ENCODE assay signal across 9 cellular contexts in the genomic region with DNA sequence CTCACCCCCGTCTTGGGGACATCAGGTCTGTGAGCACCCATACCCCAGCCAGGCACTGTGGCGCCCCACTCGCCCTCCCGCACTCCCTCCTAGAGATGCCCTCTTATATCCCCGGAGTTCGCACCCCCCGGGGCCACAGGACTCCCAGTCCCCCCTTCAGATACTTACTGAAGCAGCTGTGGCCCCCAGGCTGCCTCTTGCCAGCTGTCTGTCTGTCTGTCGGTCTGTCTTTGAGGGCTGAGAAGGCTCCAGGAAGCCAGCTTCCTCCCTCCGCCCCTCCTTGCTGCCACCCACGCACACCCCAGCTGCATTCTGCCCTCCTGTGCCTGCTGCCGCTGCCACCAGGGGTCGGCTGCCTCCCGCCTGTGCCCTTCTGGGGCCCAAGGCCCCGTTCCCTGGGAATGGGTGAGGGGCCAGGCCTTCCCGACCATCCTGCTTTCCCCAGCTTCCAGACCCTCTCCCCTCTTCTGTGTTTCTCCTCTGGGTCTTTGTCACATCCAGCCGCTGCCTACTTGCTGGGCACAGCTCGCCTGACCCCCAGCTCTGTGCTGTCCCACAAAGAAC. TPM values are rescaled to one million over a fixed set of nuclear protein-coding genes. Genes with fewer than 3 reads are reported as not detected.
A peak's percentile ranks its signal among the peaks of the same experiment; 100 is the strongest.
DNase-seq lines count a peak whose midpoint lies in the region; ATAC-seq and TF ChIP-seq lines count a peak whose summit lies in the region.
"Had no signal": no experiment of that assay in that cellular context is flagged by ENCODE, and none has a peak within 500 bp of the region (broad histone marks: within the 10 kb centered on the region; RNA-seq: fewer than 3 reads in every experiment).

Gene PTPN7 (minus strand): TSS at position 226 of the 564 bp plus-strand sequence. CDS start 1,200 bp downstream, outside the sequence.

- H3K27ac ChIP-seq in CD4-positive, CD25-positive, alpha-beta regulatory T cell (ENCODE audit: insufficient read depth, low read length, poor library complexity, severe bottlenecking): peak within 1 kb of the TSS; percentile 93
- H3K27ac ChIP-seq in OCI-LY1 (ENCODE audit: low read depth, low read length, poor library complexity, severe bottlenecking) (peak within 1 kb of the TSS; percentile 95), mesenchymal stem cell (ENCODE audit: low read length, poor library complexity, severe bottlenecking) (no peak within 1 kb of the TSS), foreskin keratinocyte (no peak within 1 kb of the TSS)

- H3K36me3 ChIP-seq in CD4-positive, CD25-positive, alpha-beta regulatory T cell (ENCODE audit: control insufficient read depth, insufficient read depth, low read length): peaks cover 17% of the 10 kb centered on the region
- H3K36me3 ChIP-seq in OCI-LY1 (ENCODE audit: insufficient read depth, low read length) (peaks cover 30% of the 10 kb centered on the region; the same call in 1 of the 2 replicates), mesenchymal stem cell (ENCODE audit: control insufficient read depth in 1 of 2, insufficient read depth in 2 of 2, low read depth in 1 of 2, low read length in 2 of 2) (no peaks in the 10 kb centered on the region)

- H2BK5ac ChIP-seq in mesenchymal stem cell (ENCODE audit: low read depth, low read length, poor library complexity, severe bottlenecking): no peak within 1 kb of the TSS

- peak; percentile 62 to 87 (median 77) for DNase-seq in CD4-positive, CD25-positive, alpha-beta regulatory T cell
- DNase-seq in activated T-helper 1 cell treated with Interleukin-2 at 50 U/mL for 16 hours (ENCODE audit: low read depth) (peak; percentile 66), mesenchymal stem cell (no peak), foreskin keratinocyte (no peak), NCI-H82 treated with DMSO at 0.1 percent for 48 hours (lab: John Stamatoyannopoulos, UW; ENCODE audit: unreplicated experiment) (no peak)
- DNase-seq in stimulated activated naive CD4-positive, alpha-beta T cell treated with Interleukin-2 at 50 U/mL for 16 hours (lab: John Stamatoyannopoulos, UW): peak; percentile 89

- no peaks in the 10 kb centered on the region for H3K9me2 ChIP-seq in OCI-LY1 (ENCODE audit: low read depth, low read length)

- H3K4me1 ChIP-seq in CD4-positive, CD25-positive, alpha-beta regulatory T cell (ENCODE audit: control insufficient read depth, insufficient read depth, low read length, poor library complexity, severe bottlenecking): peaks cover 100% of the 10 kb centered on the region
- H3K4me1 ChIP-seq in OCI-LY1 (ENCODE audit: insufficient read depth, low read length, severe bottlenecking) (peaks cover 65% of the 10 kb centered on the region), mesenchymal stem cell (ENCODE audit: control insufficient read depth, insufficient read depth, low read depth, low read length) (peaks cover 8% of the 10 kb centered on the region), foreskin keratinocyte (no peaks in the 10 kb centered on the region)

- H3K4ac ChIP-seq in mesenchymal stem cell (ENCODE audit: low read depth in 1 of 2, low read length in 2 of 2): no peak within 1 kb of the TSS

- H2AK5ac ChIP-seq in mesenchymal stem cell (ENCODE audit: low read length, severe bottlenecking): no peak within 1 kb of the TSS

- H3K18ac ChIP-seq in mesenchymal stem cell (ENCODE audit: low read depth in 1 of 2, low read length in 2 of 2): peak within 1 kb of the TSS in 1 of 2 experiments; percentile 23

- WGBS in mesenchymal stem cell: 94% methylated on average over 17 of the region's 17 CpGs

- H2BK120ac ChIP-seq in mesenchymal stem cell (ENCODE audit: low read depth, low read length): no peak within 1 kb of the TSS

- H3K36me3 Mint-ChIP-seq in CD4-positive, CD25-positive, alpha-beta regulatory T cell: peaks cover 9% of the 10 kb centered on the region

- H3K9me3 ChIP-seq in CD4-positive, CD25-positive, alpha-beta regulatory T cell (ENCODE audit: control insufficient read depth in 2 of 2, low read length in 2 of 2): no peaks in the 10 kb centered on the region
- no peaks in the 10 kb centered on the region for H3K9me3 ChIP-seq in OCI-LY1 (ENCODE audit: low read length)
- H3K9me3 ChIP-seq in mesenchymal stem cell (ENCODE audit: control insufficient read depth, low read length): no peaks in the 10 kb centered on the region

- no peaks in the 10 kb centered on the region for H3K9me3 Mint-ChIP-seq in CD4-positive, CD25-positive, alpha-beta regulatory T cell

- ATAC-seq in CD4-positive, CD25-positive, alpha-beta regulatory T cell (ENCODE audit: low read depth in 2 of 2): peak; percentile 68 to 73
- peak; percentile 47 for ATAC-seq in GM21528 (IDR thresholded peaks at IDR 0.05; ENCODE audit: low FRiP score, unreplicated experiment)
- ATAC-seq in foreskin keratinocyte: no peak

- H3K4me2 ChIP-seq in OCI-LY1 (ENCODE audit: low read length) (peak within 1 kb of the TSS; percentile 93), mesenchymal stem cell (ENCODE audit: low read length, poor library complexity, severe bottlenecking) (no peak within 1 kb of the TSS)

- H3K4me1 Mint-ChIP-seq in CD4-positive, CD25-positive, alpha-beta regulatory T cell: peaks cover 7 to 98% (median 64%) of the 10 kb centered on the region in 4 donors

- H3K79me1 ChIP-seq in mesenchymal stem cell (replicated peaks; ENCODE audit: low read length, poor library complexity, severe bottlenecking): no peaks in the 10 kb centered on the region

- H3K9ac ChIP-seq in OCI-LY1 (ENCODE audit: low read length) (peak within 1 kb of the TSS; percentile 93), mesenchymal stem cell (ENCODE audit: low read length) (no peak within 1 kb of the TSS)

- H3K79me2 ChIP-seq in OCI-LY1 (ENCODE audit: insufficient read depth, low read length): no peaks in the 10 kb centered on the region

- H3K23ac ChIP-seq in mesenchymal stem cell (ENCODE audit: low read length in 2 of 2): no peak within 1 kb of the TSS

- H3K27me3 Mint-ChIP-seq in CD4-positive, CD25-positive, alpha-beta regulatory T cell: peaks cover 4% of the 10 kb centered on the region

- no peaks in the 10 kb centered on the region for H4K20me1 ChIP-seq in OCI-LY1 (ENCODE audit: insufficient read depth, low read length)

- H3K27ac Mint-ChIP-seq in CD4-positive, CD25-positive, alpha-beta regulatory T cell: peak within 1 kb of the TSS; percentile 98 to 100 (median 99)

- H2BK12ac ChIP-seq in mesenchymal stem cell (ENCODE audit: low read length in 2 of 2): no peak within 1 kb of the TSS

- no peak within 1 kb of the TSS for H4K8ac ChIP-seq in mesenchymal stem cell (ENCODE audit: low read length)

- peak; percentile 72 for TF ChIP-seq CTCF in OCI-LY1 (IDR thresholded peaks at IDR 0.05; ENCODE audit: low read length)
- no peak for TF ChIP-seq CTCF in foreskin keratinocyte (conservative IDR thresholded peaks at IDR 0.05)

- no peak within 1 kb of the TSS for H4K91ac ChIP-seq in mesenchymal stem cell (ENCODE audit: low read length)

- peak within 1 kb of the TSS; percentile 89 for H3K4me3 ChIP-seq in CD4-positive, CD25-positive, alpha-beta regulatory T cell (ENCODE audit: low read depth, low read length)
- H3K4me3 ChIP-seq in OCI-LY1 (ENCODE audit: low read depth, low read length, poor library complexity, severe bottlenecking) (peak within 1 kb of the TSS; percentile 71), mesenchymal stem cell (ENCODE audit: insufficient read depth in 1 of 2, low read depth in 1 of 2, low read length in 2 of 2) (no peak within 1 kb of the TSS)

- H3K4me3 Mint-ChIP-seq in CD4-positive, CD25-positive, alpha-beta regulatory T cell: peak within 1 kb of the TSS; percentile 90 to 99 (median 98)

- no peaks in the 10 kb centered on the region for H3K27me3 ChIP-seq in CD4-positive, CD25-positive, alpha-beta regulatory T cell (ENCODE audit: control insufficient read depth, insufficient read depth, low read length)
- H3K27me3 ChIP-seq in OCI-LY1 (ENCODE audit: insufficient read depth, low read length) (no peaks in the 10 kb centered on the region), mesenchymal stem cell (ENCODE audit: control insufficient read depth in 1 of 2, insufficient read depth in 1 of 2, low read length in 2 of 2) (peaks cover 0 to 60% of the 10 kb centered on the region in 2 experiments), foreskin keratinocyte (peaks cover 18% of the 10 kb centered on the region)

- no peaks in the 10 kb centered on the region for H3F3A ChIP-seq in OCI-LY1 (ENCODE audit: insufficient read depth, low read length)

- no peak within 1 kb of the TSS for H2BK15ac ChIP-seq in mesenchymal stem cell (ENCODE audit: low read depth, poor library complexity, severe bottlenecking)

- H3K14ac ChIP-seq in mesenchymal stem cell (ENCODE audit: low read length in 2 of 2): peak within 1 kb of the TSS in 1 of 2 experiments; percentile 18

- H2AFZ ChIP-seq in OCI-LY1 (ENCODE audit: low read length): no peak within 1 kb of the TSS
- H2AFZ ChIP-seq in mesenchymal stem cell (ENCODE audit: low read depth, low read length): peak within 1 kb of the TSS; percentile 44

RNA-seq across cellular contexts. Expression of gene PTPN7, which starts in this region (rescaled TPM):
- 124 TPM for total RNA-seq in CD4-positive, CD25-positive, alpha-beta regulatory T cell
- 10 to 100 TPM; 57.5 to 83.1 (median 76.8) TPM for polyA plus RNA-seq in CD4-positive, CD25-positive, alpha-beta regulatory T cell
- polyA plus RNA-seq in mesenchymal stem cell (2013, experiment 1 of 2): not detected
- polyA plus RNA-seq in mesenchymal stem cell (2013, experiment 2 of 2): 0.15 TPM
- total RNA-seq in foreskin keratinocyte: not detected in 2 replicates
- polyA plus RNA-seq in foreskin keratinocyte: not detected in 2 replicates
- total RNA-seq: fibroblast of lung had no signal
- polyA plus RNA-seq: fibroblast of lung had no signal

Comparison
In these comparisons a context has a peak if more than half of its experiments do, and no peak if none do; other contexts are left out.
1. RNA of gene PTPN7 (total RNA-seq): 124 TPM in CD4-positive, CD25-positive, alpha-beta regulatory T cell (single experiment); not detected in foreskin keratinocyte; every median in the first group is over 100 times any median in the second.
2. RNA of gene PTPN7 (polyA plus RNA-seq): 57.5 to 83.1 TPM in CD4-positive, CD25-positive, alpha-beta regulatory T cell; not detected in foreskin keratinocyte; every median in the first group is over 10 times any median in the second.
3. DNase-seq: peak in CD4-positive, CD25-positive, alpha-beta regulatory T cell (3 of 3), activated T-helper 1 cell treated with Interleukin-2 at 50 U/mL for 16 hours (single experiment) and stimulated activated naive CD4-positive, alpha-beta T cell treated with Interleukin-2 at 50 U/mL for 16 hours (single experiment); none in mesenchymal stem cell (single experiment), foreskin keratinocyte (0 of 2) and NCI-H82 treated with DMSO at 0.1 percent for 48 hours (single experiment).
4. H3K27ac ChIP-seq: peak in CD4-positive, CD25-positive, alpha-beta regulatory T cell (single experiment) and OCI-LY1 (single experiment); none in mesenchymal stem cell (single experiment) and foreskin keratinocyte (single experiment).
5. H3K4me3 ChIP-seq: peak in CD4-positive, CD25-positive, alpha-beta regulatory T cell (single experiment) and OCI-LY1 (single experiment); none in mesenchymal stem cell (0 of 2).